ENCODE assay signal across 10 cellular contexts in the genomic region with DNA sequence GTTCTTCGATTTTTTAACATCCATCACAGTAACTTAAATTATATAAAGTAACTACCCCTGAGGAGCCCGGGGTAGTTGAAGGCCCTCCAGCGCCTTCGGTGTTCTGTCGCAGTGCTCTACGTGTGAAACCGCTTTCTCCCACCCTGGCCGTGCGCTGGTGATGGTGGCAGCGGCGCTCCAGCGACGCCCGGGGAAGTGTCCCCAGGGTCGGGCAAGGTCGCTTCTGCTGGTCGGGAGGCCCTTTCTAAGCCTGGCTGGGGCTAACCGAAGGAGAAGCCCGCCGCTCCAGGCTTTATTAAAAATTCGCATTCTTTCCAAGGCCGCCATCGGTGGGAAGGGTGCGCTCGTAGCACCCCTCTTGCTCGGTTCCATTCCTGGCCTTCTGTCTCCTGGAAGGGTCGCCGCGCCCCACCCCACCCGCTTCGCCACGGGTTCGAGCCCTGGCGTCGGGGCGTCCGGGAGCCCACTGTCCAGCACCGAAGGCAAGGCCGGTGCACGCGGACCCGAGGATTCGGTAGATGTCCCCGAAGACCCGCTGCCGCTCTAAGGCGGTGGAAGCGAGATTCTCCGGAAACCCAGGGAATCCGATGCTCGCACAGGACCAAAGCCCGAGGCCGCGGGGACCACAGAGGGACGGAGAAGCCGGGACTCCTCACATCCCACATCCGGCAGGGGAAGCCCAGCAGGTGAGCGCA. TPM values are rescaled to one million over a fixed set of nuclear protein-coding genes. Genes with fewer than 3 reads are reported as not detected.
DNase-seq lines count a peak whose midpoint lies in the region; ATAC-seq, FAIRE-seq and TF ChIP-seq lines count a peak whose summit lies in the region.
"Had no signal": no experiment of that assay in that cellular context is flagged by ENCODE, and none has a peak within 500 bp of the region (broad histone marks: within the 10 kb centered on the region; RNA-seq: fewer than 3 reads in every experiment).

No MANE protein-coding gene starts in this region.

- no peak for FAIRE-seq in small intestine (lab: Jason Lieb, UNC)

- no peak overlapping the region for H3K27ac ChIP-seq in colonic mucosa
- no peak overlapping the region for H3K27ac ChIP-seq in small intestine (ENCODE audit: low read depth in 1 of 2, low read length in 1 of 2)

- H3K4me1 ChIP-seq in colonic mucosa (no peaks in the 10 kb centered on the region), small intestine (ENCODE audit: control insufficient read depth in 2 of 2, insufficient read depth in 1 of 2, low read depth in 1 of 2, low read length in 1 of 2) (no peaks in the 10 kb centered on the region)

- POLR2A ChIA-PET in activated CD4-positive, alpha-beta T cell treated with anti-CD3 and anti-CD28 coated beads, Interleukin-2, amount 10 ng/mL, durations not matched to agents 7 days and 5 days (lab: Charles Lee): no interaction called here

- H3K4me3 ChIP-seq in colonic mucosa: peak overlapping the region; percentile 45
- H3K4me3 ChIP-seq in small intestine (ENCODE audit: low read depth in 1 of 2, low read length in 2 of 2): no peak overlapping the region

- H3K27ac Mint-ChIP-seq in activated CD4-positive, alpha-beta T cell treated with anti-CD3 and anti-CD28 coated beads, Interleukin-2, amount 10 ng/mL, durations not matched to agents 7 days and 5 days: no peak overlapping the region
- no peak overlapping the region for H3K27ac Mint-ChIP-seq in stimulated activated memory B cell treated with anti-CD40 and anti-IgM and Interleukin-4, amounts not matched to agents 10 μg/mL and 1 μg/mL and 100 μg/mL, for 72 hours

- H3K9me3 ChIP-seq in colonic mucosa (no peaks in the 10 kb centered on the region), small intestine (ENCODE audit: control insufficient read depth, low read depth) (no peaks in the 10 kb centered on the region)

- ATAC-seq in stimulated activated memory B cell treated with anti-CD40 and anti-IgM and Interleukin-4, amounts not matched to agents 10 μg/mL and 1 μg/mL and 100 μg/mL, for 72 hours: no peak
- no peak for ATAC-seq in HG02678 (IDR thresholded peaks at IDR 0.05; ENCODE audit: unreplicated experiment)

- no peaks in the 10 kb centered on the region for H3K36me3 Mint-ChIP-seq in activated CD4-positive, alpha-beta T cell treated with anti-CD3 and anti-CD28 coated beads, Interleukin-2, amount 10 ng/mL, durations not matched to agents 7 days and 5 days (ENCODE audit: low read depth)
- H3K36me3 Mint-ChIP-seq in stimulated activated memory B cell treated with anti-CD40 and anti-IgM and Interleukin-4, amounts not matched to agents 10 μg/mL and 1 μg/mL and 100 μg/mL, for 72 hours: no peaks in the 10 kb centered on the region

- H3K9me3 Mint-ChIP-seq in activated CD4-positive, alpha-beta T cell treated with anti-CD3 and anti-CD28 coated beads, Interleukin-2, amount 10 ng/mL, durations not matched to agents 7 days and 5 days: no peaks in the 10 kb centered on the region
- no peaks in the 10 kb centered on the region for H3K9me3 Mint-ChIP-seq in stimulated activated memory B cell treated with anti-CD40 and anti-IgM and Interleukin-4, amounts not matched to agents 10 μg/mL and 1 μg/mL and 100 μg/mL, for 72 hours

- H3K27me3 ChIP-seq in colonic mucosa (peaks cover 15% of the 10 kb centered on the region), small intestine (ENCODE audit: control insufficient read depth in 2 of 2, insufficient read depth in 2 of 2, low read length in 2 of 2) (peaks cover 7 to 9% of the 10 kb centered on the region in 2 donors)

- CTCF ChIA-PET in activated CD4-positive, alpha-beta T cell treated with anti-CD3 and anti-CD28 coated beads, Interleukin-2, amount 10 ng/mL, durations not matched to agents 7 days and 5 days (lab: Charles Lee): interaction anchor here (1.5 to 1.6 kb wide), 2 partner anchors 16 to 18 kb away, joined by 3 to 6 read pairs; no protein-coding TSS in a partner anchor

- 29 to 43% (median 41%) methylated on average over 52 to 58 of the region's 58 CpGs for WGBS in small intestine, 3 donors

- H3K36me3 ChIP-seq in colonic mucosa (no peaks in the 10 kb centered on the region), small intestine (ENCODE audit: control insufficient read depth in 2 of 2, insufficient read depth in 2 of 2, low read length in 2 of 2) (no peaks in the 10 kb centered on the region)

- H3K9ac ChIP-seq in colonic mucosa (ENCODE audit: low read depth in 2 of 2, low read length in 2 of 2): no peak overlapping the region

- peaks cover 19% of the 10 kb centered on the region for H3K27me3 Mint-ChIP-seq in activated CD4-positive, alpha-beta T cell treated with anti-CD3 and anti-CD28 coated beads, Interleukin-2, amount 10 ng/mL, durations not matched to agents 7 days and 5 days
- H3K27me3 Mint-ChIP-seq in stimulated activated memory B cell treated with anti-CD40 and anti-IgM and Interleukin-4, amounts not matched to agents 10 μg/mL and 1 μg/mL and 100 μg/mL, for 72 hours: peaks cover 37% of the 10 kb centered on the region

- DNase-seq in activated CD4-positive, alpha-beta T cell treated with anti-CD3 and anti-CD28 coated beads, Interleukin-2, amount 10 ng/mL, durations not matched to agents 7 days and 5 days: no peak
- DNase-seq in activated CD4-positive, alpha-beta T cell treated with anti-CD3 and anti-CD28 coated beads, Interleukin-2, amount 50 U/mL, for 48 hours: no peak
- DNase-seq in colonic mucosa (no peak), left kidney (ENCODE audit: low read depth, low spot score) (peak; percentile 64), small intestine (no peak), NOMO-1 (lab: John Stamatoyannopoulos, UW; ENCODE audit: unreplicated experiment in 2 of 2) (no peak)
- DNase-seq: 8988T, NCI-H1105 had no signal

- intact Hi-C loops in colonic mucosa (cut with DNase I): no loop called here

- no peak for TF ChIP-seq CTCF in colonic mucosa (IDR thresholded peaks at IDR 0.05)

- H3K4me1 Mint-ChIP-seq in activated CD4-positive, alpha-beta T cell treated with anti-CD3 and anti-CD28 coated beads, Interleukin-2, amount 10 ng/mL, durations not matched to agents 7 days and 5 days: peaks cover 26% of the 10 kb centered on the region
- H3K4me1 Mint-ChIP-seq in stimulated activated memory B cell treated with anti-CD40 and anti-IgM and Interleukin-4, amounts not matched to agents 10 μg/mL and 1 μg/mL and 100 μg/mL, for 72 hours: peaks cover 12% of the 10 kb centered on the region

- H3K4me3 Mint-ChIP-seq in activated CD4-positive, alpha-beta T cell treated with anti-CD3 and anti-CD28 coated beads, Interleukin-2, amount 10 ng/mL, durations not matched to agents 7 days and 5 days: peak overlapping the region; percentile 38
- peak overlapping the region; percentile 31 for H3K4me3 Mint-ChIP-seq in stimulated activated memory B cell treated with anti-CD40 and anti-IgM and Interleukin-4, amounts not matched to agents 10 μg/mL and 1 μg/mL and 100 μg/mL, for 72 hours

RNA-seq across cellular contexts. Expression of gene RIPPLY3, which starts 0.8 kb away (rescaled TPM):
- total RNA-seq in activated CD4-positive, alpha-beta T cell treated with anti-CD3 and anti-CD28 coated beads, Interleukin-2, amount 10 ng/mL, durations not matched to agents 7 days and 5 days: under 1 TPM in 1 of 2 experiments, not detected in 1; 0.17 TPM
- total RNA-seq in colonic mucosa: under 1 TPM in 1 of 2 donors, not detected in 1; 0.21 TPM
- polyA plus RNA-seq in small intestine: under 1 TPM in 1 of 3 donors, not detected in 2; 0.07 TPM

RNA-seq across cellular contexts. Expression of gene HLCS, which starts 39.2 kb away (rescaled TPM):
- 10 to 100 TPM; 15.8 to 15.9 TPM for total RNA-seq in activated CD4-positive, alpha-beta T cell treated with anti-CD3 and anti-CD28 coated beads, Interleukin-2, amount 10 ng/mL, durations not matched to agents 7 days and 5 days
- total RNA-seq in colonic mucosa: 10 to 100 TPM; 10.8 to 11.4 TPM
- polyA plus RNA-seq in small intestine: 1 to 10 TPM; 2.7 to 6.8 (median 2.9) TPM
